In the genomic region with DNA sequence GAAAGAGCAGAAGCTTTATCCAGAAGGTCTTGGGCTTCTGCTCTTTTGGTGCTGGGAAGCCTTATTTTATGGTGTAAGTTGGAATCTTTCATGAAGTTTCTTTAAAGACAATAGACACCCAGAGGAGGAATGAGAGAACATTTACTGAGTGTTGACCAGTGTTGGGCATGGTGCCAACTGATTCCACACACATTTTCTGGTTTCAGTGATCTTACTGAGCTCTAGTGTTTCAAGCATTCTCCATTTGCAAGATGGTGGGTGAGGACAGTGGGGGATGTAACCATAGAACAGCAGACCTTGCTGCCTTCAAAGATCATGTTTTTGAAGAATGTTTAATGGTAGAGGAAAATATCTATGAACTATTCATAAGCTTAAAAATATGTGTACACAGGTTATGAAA, we compare ENCODE assay signal across 20 cellular contexts.
"Had no signal": no experiment of that assay in that cellular context is flagged by ENCODE, and none has a peak within 500 bp of the region (broad histone marks: within the 10 kb centered on the region; RNA-seq: fewer than 3 reads in every experiment).

No MANE protein-coding gene starts in this region.

- H3K4me1 ChIP-seq: parathyroid adenoma had no signal

- H3K79me2 ChIP-seq: hepatocyte, parathyroid adenoma had no signal

- H3K27ac ChIP-seq: epithelial cell of prostate, gastroesophageal sphincter, hepatocyte, parathyroid adenoma, thyroid gland had no signal

- H3K27ac Mint-ChIP-seq: activated CD4-positive, alpha-beta memory T cell treated with anti-CD3 and anti-CD28 coated beads, Interleukin-2, amount 10 ng/mL, durations not matched to agents 7 days and 5 days; activated T-cell treated with anti-CD3 and anti-CD28 coated beads, Interleukin-2, amount 50 U/mL, for 24 hours; effector memory CD8-positive, alpha-beta T cell; naive thymus-derived CD4-positive, alpha-beta T cell; stimulated activated naive B cell treated with anti-CD40 and anti-IgM and Interleukin-4, amounts not matched to agents 10 μg/mL and 1 μg/mL and 100 μg/mL, for 72 hours; WTC11 had no signal

- H3K9me3 ChIP-seq: gastroesophageal sphincter, thyroid gland had no signal

- H3K9me3 Mint-ChIP-seq: activated CD4-positive, alpha-beta memory T cell treated with anti-CD3 and anti-CD28 coated beads, Interleukin-2, amount 10 ng/mL, durations not matched to agents 7 days and 5 days; activated T-cell treated with anti-CD3 and anti-CD28 coated beads, Interleukin-2, amount 50 U/mL, for 24 hours; effector memory CD8-positive, alpha-beta T cell had no signal

- H3K4me3 ChIP-seq: gastroesophageal sphincter, hepatocyte, thyroid gland had no signal

- H3K9ac ChIP-seq: parathyroid adenoma had no signal

- H3K27me3 ChIP-seq: gastroesophageal sphincter, hepatocyte, thyroid gland had no signal

- H3K4me3 Mint-ChIP-seq: activated CD4-positive, alpha-beta memory T cell treated with anti-CD3 and anti-CD28 coated beads, Interleukin-2, amount 10 ng/mL, durations not matched to agents 7 days and 5 days; activated T-cell treated with anti-CD3 and anti-CD28 coated beads, Interleukin-2, amount 50 U/mL, for 24 hours; effector memory CD8-positive, alpha-beta T cell; naive thymus-derived CD4-positive, alpha-beta T cell; stimulated activated naive B cell treated with anti-CD40 and anti-IgM and Interleukin-4, amounts not matched to agents 10 μg/mL and 1 μg/mL and 100 μg/mL, for 72 hours; WTC11 had no signal

- DNase-seq: activated CD4-positive, alpha-beta memory T cell treated with anti-CD3 and anti-CD28 coated beads, Interleukin-2, amount 10 ng/mL, durations not matched to agents 7 days and 5 days; activated CD4-positive, alpha-beta T cell treated with anti-CD3 and anti-CD28 coated beads for 4 hours; activated naive CD4-positive, alpha-beta T cell treated with anti-CD3 and anti-CD28 coated beads, Interleukin-2, amount 50 U/mL, for 16 hours; activated T-cell treated with anti-CD3 and anti-CD28 coated beads, Interleukin-2, amount 50 U/mL, for 24 hours; cerebellar nuclear complex; dermis blood vessel endothelial cell; effector memory CD8-positive, alpha-beta T cell; islet precursor cell; midbrain; naive thymus-derived CD4-positive, alpha-beta T cell; retina; stimulated activated CD4-positive, alpha-beta T cell treated with anti-CD3 and anti-CD28 coated beads, Interleukin-2, amount 100 ng/mL, for 48 hours; stimulated activated naive B cell treated with anti-CD40 and anti-IgM and Interleukin-4, amounts not matched to agents 10 μg/mL and 1 μg/mL and 100 μg/mL, for 72 hours had no signal

- H3K4me2 ChIP-seq: hepatocyte had no signal

- H3K36me3 Mint-ChIP-seq: naive thymus-derived CD4-positive, alpha-beta T cell; stimulated activated naive B cell treated with anti-CD40 and anti-IgM and Interleukin-4, amounts not matched to agents 10 μg/mL and 1 μg/mL and 100 μg/mL, for 72 hours; WTC11 had no signal

- H3K4me1 Mint-ChIP-seq: activated CD4-positive, alpha-beta memory T cell treated with anti-CD3 and anti-CD28 coated beads, Interleukin-2, amount 10 ng/mL, durations not matched to agents 7 days and 5 days; naive thymus-derived CD4-positive, alpha-beta T cell; stimulated activated naive B cell treated with anti-CD40 and anti-IgM and Interleukin-4, amounts not matched to agents 10 μg/mL and 1 μg/mL and 100 μg/mL, for 72 hours had no signal

- H2AFZ ChIP-seq: hepatocyte, parathyroid adenoma had no signal

- H3K27me3 Mint-ChIP-seq: activated CD4-positive, alpha-beta memory T cell treated with anti-CD3 and anti-CD28 coated beads, Interleukin-2, amount 10 ng/mL, durations not matched to agents 7 days and 5 days had no signal

- FAIRE-seq: TTC549 had no signal

- H3K36me3 ChIP-seq: gastroesophageal sphincter, thyroid gland had no signal
